Comparison of ENCODE assay signal across 27 cellular contexts in the genomic region with DNA sequence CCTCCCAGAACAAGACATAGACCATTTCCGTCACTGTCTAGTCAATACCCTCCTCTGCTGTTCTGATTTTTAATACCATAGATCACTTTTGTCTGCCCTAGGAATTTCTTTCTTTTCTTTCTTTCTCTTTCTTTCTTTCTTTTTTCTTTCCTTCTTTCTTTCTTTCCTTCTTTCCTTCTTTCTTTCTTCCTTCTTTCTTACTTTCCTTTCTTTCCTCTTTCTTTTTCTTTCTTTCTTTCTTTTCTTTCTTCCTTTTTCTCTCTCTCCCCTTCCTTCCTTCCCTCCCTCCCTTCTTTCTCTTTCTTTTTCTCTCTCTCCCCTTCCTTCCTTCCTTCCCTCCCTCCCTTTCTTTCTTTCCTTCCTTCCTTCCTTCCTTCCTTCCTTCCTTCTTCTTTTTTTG.
"Had no signal": no experiment of that assay in that cellular context is flagged by ENCODE, and none has a peak within 500 bp of the region (broad histone marks: within the 10 kb centered on the region; RNA-seq: fewer than 3 reads in every experiment).

No MANE protein-coding gene starts in this region.

- H3K9me3 ChIP-seq: MG63 had no signal

- H3K36me3 ChIP-seq: MG63 had no signal

- DNase-seq: Karpas-422, Kasumi-1, MG63, MM.1S, MV-4-11, NCI-H1048, NCI-H1092, NCI-H1092 treated with DMSO at 0.1 percent for 48 hours, NCI-H1105, NCI-H1105 treated with DMSO at 0.1 percent for 48 hours, NCI-H1417 treated with DMSO at 0.1 percent for 48 hours, NCI-H1436, NCI-H1436 treated with DMSO at 0.1 percent for 48 hours, NCI-H1694, NCI-H1694 treated with DMSO at 0.1 percent for 48 hours, NCI-H187, NCI-H187 treated with DMSO at 0.1 percent for 48 hours, NCI-H2029 treated with DMSO at 0.1 percent for 48 hours, NCI-H2081 treated with DMSO at 0.1 percent for 48 hours, NCI-H2107, NCI-H2171, NCI-H2171 treated with DMSO at 0.1 percent for 48 hours, NCI-H2227 treated with DMSO at 0.1 percent for 48 hours, NCI-H226, NCI-H446, NCI-H446 treated with DMSO at 0.1 percent for 48 hours, NCI-H510A had no signal

- H3K4me3 ChIP-seq: MG63 had no signal
